17 cellular contexts compared by ENCODE assay signal in genomic region chr2:235976956-235977355, GRCh38.
DNase-seq lines count a peak whose midpoint lies in the region; ATAC-seq and TF ChIP-seq lines count a peak whose summit lies in the region.
"Had no signal": no experiment of that assay in that cellular context is flagged by ENCODE, and none has a peak within 500 bp of the region (broad histone marks: within the 10 kb centered on the region; RNA-seq: fewer than 3 reads in every experiment).

No MANE protein-coding gene starts in this region.

- H2BK120ac ChIP-seq in trophoblast cell (ENCODE audit: insufficient read depth, low read length, poor library complexity) = no peak overlapping the region

- TF ChIP-seq CTCF in WERI-Rb-1 (IDR thresholded peaks at IDR 0.05; ENCODE audit: low read depth, low read length) (no peak), osteocyte (IDR thresholded peaks at IDR 0.05) (no peak)

- H2AK5ac ChIP-seq in trophoblast cell (ENCODE audit: low read length) = no peak overlapping the region

- intact Hi-C loops in activated T-helper 2 cell treated with anti-CD3 and anti-CD28 coated beads, Interferon-gamma antibody, Interleukin-2, Interleukin-4, amounts not matched to agents 10 μg/mL and 5 μg/mL and 100 μg/mL, durations not matched to agents 14 hours and 24 hours and 36 hours (cut with micrococcal nuclease) = no loop called here

- no peaks in the 10 kb centered on the region for H3K9me3 Mint-ChIP-seq in osteocyte (ENCODE audit: unreplicated experiment)
- H3K9me3 Mint-ChIP-seq in activated T-helper 2 cell treated with anti-CD3 and anti-CD28 coated beads, Interferon-gamma antibody, Interleukin-2, Interleukin-4, amounts not matched to agents 10 μg/mL and 5 μg/mL and 100 μg/mL, durations not matched to agents 14 hours and 24 hours and 36 hours = no peaks in the 10 kb centered on the region
- H3K9me3 Mint-ChIP-seq: CD4-positive, alpha-beta memory T cell; HFFc6 had no signal

- no peak overlapping the region for H3K4me3 Mint-ChIP-seq in osteocyte (ENCODE audit: unreplicated experiment)
- H3K4me3 Mint-ChIP-seq in activated T-helper 2 cell treated with anti-CD3 and anti-CD28 coated beads, Interferon-gamma antibody, Interleukin-2, Interleukin-4, amounts not matched to agents 10 μg/mL and 5 μg/mL and 100 μg/mL, durations not matched to agents 14 hours and 24 hours and 36 hours (ENCODE audit: low read depth) = no peak overlapping the region
- H3K4me3 Mint-ChIP-seq: CD4-positive, alpha-beta memory T cell; HFFc6 had no signal

- H3K27me3 ChIP-seq in BLaER1 (no peaks in the 10 kb centered on the region), WERI-Rb-1 (ENCODE audit: insufficient read depth, low read depth, severe bottlenecking) (no peaks in the 10 kb centered on the region), trophoblast cell (ENCODE audit: insufficient read depth, low read length) (no peaks in the 10 kb centered on the region)
- no peaks in the 10 kb centered on the region for H3K27me3 ChIP-seq in BLaER1 treated with 17β-estradiol and CSF1 and Interleukin-3, amounts not matched to agents 10 nM and 100 nM

- H3K4me3 ChIP-seq in BLaER1 = no peak overlapping the region
- H3K4me3 ChIP-seq in BLaER1 treated with 17β-estradiol and CSF1 and Interleukin-3, amounts not matched to agents 10 nM and 100 nM = no peak overlapping the region; a peak in 1 of 20 replicates
- H3K4me3 ChIP-seq in WERI-Rb-1 (ENCODE audit: low read depth, low read length) = no peak overlapping the region
- no peak overlapping the region for H3K4me3 ChIP-seq in trophoblast cell (ENCODE audit: low read depth, low read length)
- H3K4me3 ChIP-seq: HAP-1 had no signal

- H3K18ac ChIP-seq in trophoblast cell (ENCODE audit: low read length) = no peak overlapping the region

- H4K20me1 ChIP-seq in BLaER1 = no peaks in the 10 kb centered on the region
- no peaks in the 10 kb centered on the region; a peak in 2 of 22 replicates for H4K20me1 ChIP-seq in BLaER1 treated with 17β-estradiol and CSF1 and Interleukin-3, amounts not matched to agents 10 nM and 100 nM

- no peak overlapping the region for H2BK5ac ChIP-seq in trophoblast cell (ENCODE audit: low read depth, low read length, poor library complexity)

- H3K9ac ChIP-seq in BLaER1 (no peak overlapping the region; the same call in 1 of the 2 replicates), trophoblast cell (ENCODE audit: low read length) (no peak overlapping the region)
- peak overlapping the region in 4 of 11 experiments; percentile 11 to 62 (median 50); a peak in 5 of 22 replicates for H3K9ac ChIP-seq in BLaER1 treated with 17β-estradiol and CSF1 and Interleukin-3, amounts not matched to agents 10 nM and 100 nM

- no peak overlapping the region for H2BK12ac ChIP-seq in trophoblast cell (ENCODE audit: low read length)

- H2AFZ ChIP-seq in trophoblast cell (ENCODE audit: insufficient read depth, low read length, poor library complexity) = no peak overlapping the region

- H3K27ac ChIP-seq in BLaER1 (peak overlapping the region; percentile 88), WERI-Rb-1 (peak overlapping the region; percentile 36; the same call in 1 of the 2 replicates), trophoblast cell (ENCODE audit: low read depth, low read length) (no peak overlapping the region)
- H3K27ac ChIP-seq in BLaER1 treated with 17β-estradiol and CSF1 and Interleukin-3, amounts not matched to agents 10 nM and 100 nM = peak overlapping the region in 8 of 11 experiments; percentile 38 to 78 (median 62); a peak in 14 of 22 replicates

- H3K27ac Mint-ChIP-seq in osteocyte (ENCODE audit: unreplicated experiment) = peak overlapping the region; percentile 70
- no peak overlapping the region for H3K27ac Mint-ChIP-seq in activated T-helper 2 cell treated with anti-CD3 and anti-CD28 coated beads, Interferon-gamma antibody, Interleukin-2, Interleukin-4, amounts not matched to agents 10 μg/mL and 5 μg/mL and 100 μg/mL, durations not matched to agents 14 hours and 24 hours and 36 hours
- H3K27ac Mint-ChIP-seq: HFFc6 had no signal

- no peaks in the 10 kb centered on the region for H3K27me3 Mint-ChIP-seq in osteocyte (ENCODE audit: unreplicated experiment)
- H3K27me3 Mint-ChIP-seq in activated T-helper 2 cell treated with anti-CD3 and anti-CD28 coated beads, Interferon-gamma antibody, Interleukin-2, Interleukin-4, amounts not matched to agents 10 μg/mL and 5 μg/mL and 100 μg/mL, durations not matched to agents 14 hours and 24 hours and 36 hours (ENCODE audit: low read depth) = no peaks in the 10 kb centered on the region

- H3K36me3 Mint-ChIP-seq in osteocyte (ENCODE audit: unreplicated experiment) = peaks cover 40% of the 10 kb centered on the region
- H3K36me3 Mint-ChIP-seq in activated T-helper 2 cell treated with anti-CD3 and anti-CD28 coated beads, Interferon-gamma antibody, Interleukin-2, Interleukin-4, amounts not matched to agents 10 μg/mL and 5 μg/mL and 100 μg/mL, durations not matched to agents 14 hours and 24 hours and 36 hours (ENCODE audit: low read depth) = no peaks in the 10 kb centered on the region
- H3K36me3 Mint-ChIP-seq: CD4-positive, alpha-beta memory T cell had no signal

- no peaks in the 10 kb centered on the region for H3K79me2 ChIP-seq in trophoblast cell (ENCODE audit: control insufficient read depth, insufficient read depth, low read length, poor library complexity)

- peaks cover 16% of the 10 kb centered on the region for H3K4me1 Mint-ChIP-seq in osteocyte (ENCODE audit: unreplicated experiment)
- no peaks in the 10 kb centered on the region for H3K4me1 Mint-ChIP-seq in activated T-helper 2 cell treated with anti-CD3 and anti-CD28 coated beads, Interferon-gamma antibody, Interleukin-2, Interleukin-4, amounts not matched to agents 10 μg/mL and 5 μg/mL and 100 μg/mL, durations not matched to agents 14 hours and 24 hours and 36 hours (ENCODE audit: low read depth)
- H3K4me1 Mint-ChIP-seq: CD4-positive, alpha-beta memory T cell had no signal

- no peak for ATAC-seq in HG03378 (IDR thresholded peaks at IDR 0.05; ENCODE audit: unreplicated experiment)

- H3K4me2 ChIP-seq in BLaER1 (peak overlapping the region; percentile 78), trophoblast cell (ENCODE audit: low read length) (no peak overlapping the region)
- H3K4me2 ChIP-seq in BLaER1 treated with 17β-estradiol and CSF1 and Interleukin-3, amounts not matched to agents 10 nM and 100 nM = peak overlapping the region; percentile 67 to 92 (median 80)

- no peak overlapping the region for H3K4ac ChIP-seq in trophoblast cell (ENCODE audit: low read depth, low read length)

- H3K4me1 ChIP-seq in BLaER1 (peaks cover 48% of the 10 kb centered on the region), trophoblast cell (ENCODE audit: control insufficient read depth in 1 of 2, insufficient read depth in 2 of 2, low read length in 2 of 2) (no peaks in the 10 kb centered on the region)
- H3K4me1 ChIP-seq in BLaER1 treated with 17β-estradiol and CSF1 and Interleukin-3, amounts not matched to agents 10 nM and 100 nM = peaks cover 26 to 34% (median 32%) of the 10 kb centered on the region in 10 experiments
- H3K4me1 ChIP-seq: HAP-1 had no signal

- peaks cover 8% of the 10 kb centered on the region; the same call in 1 of the 2 replicates for H3K9me3 ChIP-seq in BLaER1
- H3K9me3 ChIP-seq in BLaER1 treated with 17β-estradiol and CSF1 and Interleukin-3, amounts not matched to agents 10 nM and 100 nM (replicated peaks in 1 of 11) = peaks cover 0 to 6% (median 0%) of the 10 kb centered on the region in 11 experiments; a peak in 1 of 22 replicates
- H3K9me3 ChIP-seq in WERI-Rb-1 (ENCODE audit: severe bottlenecking) = no peaks in the 10 kb centered on the region
- no peaks in the 10 kb centered on the region for H3K9me3 ChIP-seq in trophoblast cell (ENCODE audit: insufficient read depth, low read depth, low read length)
- H3K9me3 ChIP-seq: HAP-1 had no signal

- H3K79me1 ChIP-seq in trophoblast cell (ENCODE audit: low read length) = no peaks in the 10 kb centered on the region

- no peak overlapping the region for H3K23ac ChIP-seq in trophoblast cell (ENCODE audit: low read length)

- no peak overlapping the region for H4K12ac ChIP-seq in trophoblast cell (ENCODE audit: low read depth, low read length)

- H3K14ac ChIP-seq in trophoblast cell (ENCODE audit: low read length) = no peak overlapping the region

- H3K36me3 ChIP-seq in BLaER1 (peaks cover 75% of the 10 kb centered on the region), WERI-Rb-1 (peaks cover 41% of the 10 kb centered on the region), trophoblast cell (ENCODE audit: control insufficient read depth in 1 of 2, insufficient read depth in 2 of 2, low read length in 2 of 2) (peaks cover 0 to 10% of the 10 kb centered on the region in 2 experiments)
- peaks cover 3 to 70% (median 47%) of the 10 kb centered on the region in 11 experiments; a peak in 19 of 22 replicates for H3K36me3 ChIP-seq in BLaER1 treated with 17β-estradiol and CSF1 and Interleukin-3, amounts not matched to agents 10 nM and 100 nM
- H3K36me3 ChIP-seq: HAP-1 had no signal

- no peak overlapping the region for H4K91ac ChIP-seq in trophoblast cell (ENCODE audit: low read depth, low read length)

- H4K8ac ChIP-seq in trophoblast cell (ENCODE audit: low read depth, low read length) = no peak overlapping the region

- no CpG with 5 or more reads among the region's 11 CpGs for WGBS in trophoblast cell (ENCODE audit: extremely low coverage, insufficient coverage, insufficient read length)

- DNase-seq in WERI-Rb-1 (no peak), osteocyte (ENCODE audit: extremely low spot score, unreplicated experiment) (no peak), trophoblast cell (no peak), activated gamma-delta T cell (lab: John Stamatoyannopoulos, UW) (no peak)
- no peak for DNase-seq in activated T-helper 2 cell treated with anti-CD3 and anti-CD28 coated beads, Interferon-gamma antibody, Interleukin-2, Interleukin-4, amounts not matched to agents 10 μg/mL and 5 μg/mL and 100 μg/mL, durations not matched to agents 14 hours and 24 hours and 36 hours (ENCODE audit: low spot score)
- DNase-seq: Calu3; CD4-positive, alpha-beta memory T cell; COR-L47; DMS53; DMS79 treated with DMSO at 0.1 percent for 48 hours; GF-D8; GOT3; HFFc6 had no signal
